In genomic region chr5:67493676-67494075, GRCh38 we compare ENCODE assay signal across 10 cellular contexts.
DNase-seq lines count a peak whose midpoint lies in the region; ATAC-seq and TF ChIP-seq lines count a peak whose summit lies in the region.
"Had no signal": no experiment of that assay in that cellular context is flagged by ENCODE, and none has a peak within 500 bp of the region (broad histone marks: within the 10 kb centered on the region; RNA-seq: fewer than 3 reads in every experiment).

No MANE protein-coding gene starts in this region.

- no peaks in the 10 kb centered on the region for H3K36me3 ChIP-seq in trophoblast cell (ENCODE audit: control insufficient read depth in 1 of 2, insufficient read depth in 2 of 2, low read length in 2 of 2)
- H3K36me3 ChIP-seq: ovary had no signal

- H3K27ac ChIP-seq in H9 (ENCODE audit: insufficient read length, low read depth, low read length) (no peak overlapping the region), trophoblast cell (ENCODE audit: low read depth, low read length) (no peak overlapping the region)
- H3K27ac ChIP-seq: ovary had no signal

- H3K27ac Mint-ChIP-seq in H9 = no peak overlapping the region
- H3K27ac Mint-ChIP-seq: activated B cell treated with CpG ODN at 0.5 μM for 24 hours had no signal

- H3K9ac ChIP-seq in H9 (ENCODE audit: extremely low read depth, insufficient read length, low read length) (no peak overlapping the region), trophoblast cell (ENCODE audit: low read length) (no peak overlapping the region)

- H3K4me2 ChIP-seq in H9 (ENCODE audit: insufficient read depth, insufficient read length, low read length) (no peak overlapping the region), trophoblast cell (ENCODE audit: low read length) (no peak overlapping the region)

- H3K79me1 ChIP-seq in H9 (ENCODE audit: insufficient read depth, low read depth, low read length, poor library complexity, severe bottlenecking) (no peaks in the 10 kb centered on the region), trophoblast cell (ENCODE audit: low read length) (no peaks in the 10 kb centered on the region)

- H3K36me3 Mint-ChIP-seq in H9 (ENCODE audit: insufficient read depth in 1 of 3, low read depth in 3 of 3) = no peaks in the 10 kb centered on the region

- H2AFZ ChIP-seq in H9 (ENCODE audit: low read length) (no peak overlapping the region), trophoblast cell (ENCODE audit: insufficient read depth, low read length, poor library complexity) (no peak overlapping the region)

- no peak overlapping the region for H3K56ac ChIP-seq in H9 (ENCODE audit: insufficient read length, low read depth, low read length)

- no peaks in the 10 kb centered on the region for H3K9me3 ChIP-seq in H9 (ENCODE audit: control insufficient read depth, low read depth, low read length)
- no peaks in the 10 kb centered on the region for H3K9me3 ChIP-seq in trophoblast cell (ENCODE audit: insufficient read depth, low read depth, low read length)
- H3K9me3 ChIP-seq: ovary had no signal

- H3K79me2 ChIP-seq in H9 (ENCODE audit: insufficient read depth, low read length) = no peaks in the 10 kb centered on the region
- H3K79me2 ChIP-seq in trophoblast cell (ENCODE audit: control insufficient read depth, insufficient read depth, low read length, poor library complexity) = no peaks in the 10 kb centered on the region

- peaks cover 4 to 5% of the 10 kb centered on the region in 2 experiments for H3K4me1 Mint-ChIP-seq in H9
- H3K4me1 Mint-ChIP-seq: activated B cell treated with CpG ODN at 0.5 μM for 24 hours had no signal

- peak; percentile 15 for DNase-seq in 8988T
- DNase-seq in H9 = peak; percentile 63
- peak; percentile 14 for DNase-seq in RKO (ENCODE audit: low spot score)
- DNase-seq in fibroblast of pulmonary artery (ENCODE audit: low read depth) = peak; percentile 31
- peak; percentile 4 to 32 for DNase-seq in trophoblast cell
- no peak for DNase-seq in activated T-cell treated with anti-CD3 and anti-CD28 coated beads, Interleukin-2, amount 50 U/mL, for 48 hours
- DNase-seq: activated B cell treated with CpG ODN at 0.5 μM for 24 hours had no signal

- H3K9me3 Mint-ChIP-seq in H9 = no peaks in the 10 kb centered on the region

- H3K14ac ChIP-seq in H9 (ENCODE audit: insufficient read depth, low read length) (no peak overlapping the region), trophoblast cell (ENCODE audit: low read length) (no peak overlapping the region)

- H3K27me3 Mint-ChIP-seq in H9 (ENCODE audit: low read depth) = no peaks in the 10 kb centered on the region

- H3K4me3 ChIP-seq in fibroblast of pulmonary artery (replicated peaks; ENCODE audit: low read depth, low read length) (no peak overlapping the region), trophoblast cell (ENCODE audit: low read depth, low read length) (no peak overlapping the region)
- H3K4me3 ChIP-seq: ovary had no signal

- TF ChIP-seq CTCF in H9 (conservative IDR thresholded peaks at IDR 0.05) = peak; percentile 49; the same call in 1 of the 3 replicates
- peak; percentile 15 for TF ChIP-seq CTCF in fibroblast of pulmonary artery (IDR thresholded peaks at IDR 0.05; ENCODE audit: low read length, missing control alignments)

- H3K27me3 ChIP-seq in H9 (ENCODE audit: insufficient read depth, low read length) (no peaks in the 10 kb centered on the region), trophoblast cell (ENCODE audit: insufficient read depth, low read length) (no peaks in the 10 kb centered on the region)
- H3K27me3 ChIP-seq: ovary had no signal

- WGBS in H9 (ENCODE audit: extremely low coverage, insufficient read length, low lambda C conversion rate) = no CpG with 5 or more reads among the region's 2 CpGs
- WGBS in trophoblast cell (ENCODE audit: extremely low coverage, insufficient coverage, insufficient read length) = no CpG with 5 or more reads among the region's 2 CpGs

- H3K18ac ChIP-seq in H9 (ENCODE audit: insufficient read length, low read depth, low read length) (no peak overlapping the region), trophoblast cell (ENCODE audit: low read length) (no peak overlapping the region)

- H2BK5ac ChIP-seq in H9 (ENCODE audit: insufficient read length, low read length) (no peak overlapping the region), trophoblast cell (ENCODE audit: low read depth, low read length, poor library complexity) (no peak overlapping the region)

- H3K23me2 ChIP-seq in H9 (ENCODE audit: insufficient read length, low read depth, low read length, poor library complexity, severe bottlenecking) = no peaks in the 10 kb centered on the region

- H2BK12ac ChIP-seq in H9 (ENCODE audit: insufficient read length, low read depth, low read length) (no peak overlapping the region), trophoblast cell (ENCODE audit: low read length) (no peak overlapping the region)

- no peak overlapping the region for H4K5ac ChIP-seq in H9 (ENCODE audit: insufficient read length, low read depth, low read length)

- H4K20me1 ChIP-seq in H9 (ENCODE audit: control insufficient read depth, insufficient read depth, insufficient read length) = no peaks in the 10 kb centered on the region

- H3K23ac ChIP-seq in H9 (ENCODE audit: insufficient read length, low read depth, low read length) = no peak overlapping the region
- H3K23ac ChIP-seq in trophoblast cell (ENCODE audit: low read length) = no peak overlapping the region

- no peak overlapping the region for H2BK120ac ChIP-seq in H9 (ENCODE audit: low read depth, low read length, poor library complexity, severe bottlenecking)
- H2BK120ac ChIP-seq in trophoblast cell (ENCODE audit: insufficient read depth, low read length, poor library complexity) = no peak overlapping the region

- H4K12ac ChIP-seq in trophoblast cell (ENCODE audit: low read depth, low read length) = no peak overlapping the region

- no peaks in the 10 kb centered on the region for H3K4me1 ChIP-seq in H9 (ENCODE audit: insufficient read depth, low read length)
- no peaks in the 10 kb centered on the region for H3K4me1 ChIP-seq in trophoblast cell (ENCODE audit: control insufficient read depth in 1 of 2, insufficient read depth in 2 of 2, low read length in 2 of 2)

- H3K4me3 Mint-ChIP-seq in H9 = no peak overlapping the region
- H3K4me3 Mint-ChIP-seq: activated B cell treated with CpG ODN at 0.5 μM for 24 hours had no signal

- no peak overlapping the region for H2BK15ac ChIP-seq in H9 (ENCODE audit: low read depth, low read length)

- ATAC-seq in HG02970 (IDR thresholded peaks at IDR 0.05; ENCODE audit: low FRiP score, unreplicated experiment) = no peak
- ATAC-seq in HG03025 (IDR thresholded peaks at IDR 0.05; ENCODE audit: low FRiP score, unreplicated experiment) = no peak

- H2AK5ac ChIP-seq in H9 (ENCODE audit: insufficient read length, low read length) = no peak overlapping the region
- H2AK5ac ChIP-seq in trophoblast cell (ENCODE audit: low read length) = no peak overlapping the region

- H4K91ac ChIP-seq in H9 (ENCODE audit: insufficient read length, low read depth, low read length) = no peak overlapping the region
- H4K91ac ChIP-seq in trophoblast cell (ENCODE audit: low read depth, low read length) = no peak overlapping the region

- no peak overlapping the region for H2BK20ac ChIP-seq in H9 (ENCODE audit: low read depth, low read length, poor library complexity, severe bottlenecking)

- H3K4ac ChIP-seq in H9 (ENCODE audit: low read depth, low read length) = no peak overlapping the region
- no peak overlapping the region for H3K4ac ChIP-seq in trophoblast cell (ENCODE audit: low read depth, low read length)

- no peak overlapping the region for H3T11ph ChIP-seq in H9 (ENCODE audit: low read length)

- H4K8ac ChIP-seq in H9 (replicated peaks; ENCODE audit: insufficient read length, low read depth, low read length) = no peak overlapping the region
- no peak overlapping the region for H4K8ac ChIP-seq in trophoblast cell (ENCODE audit: low read depth, low read length)

Comparison
In these comparisons a context has a peak if more than half of its experiments do, and no peak if none do; other contexts are left out.
1. DNase-seq: peak in 8988T (single experiment), H9 (single experiment), RKO (single experiment), fibroblast of pulmonary artery (single experiment) and trophoblast cell (2 of 2); none in activated T-cell treated with anti-CD3 and anti-CD28 coated beads, Interleukin-2, amount 50 U/mL, for 48 hours (0 of 2).